In the genomic region with DNA sequence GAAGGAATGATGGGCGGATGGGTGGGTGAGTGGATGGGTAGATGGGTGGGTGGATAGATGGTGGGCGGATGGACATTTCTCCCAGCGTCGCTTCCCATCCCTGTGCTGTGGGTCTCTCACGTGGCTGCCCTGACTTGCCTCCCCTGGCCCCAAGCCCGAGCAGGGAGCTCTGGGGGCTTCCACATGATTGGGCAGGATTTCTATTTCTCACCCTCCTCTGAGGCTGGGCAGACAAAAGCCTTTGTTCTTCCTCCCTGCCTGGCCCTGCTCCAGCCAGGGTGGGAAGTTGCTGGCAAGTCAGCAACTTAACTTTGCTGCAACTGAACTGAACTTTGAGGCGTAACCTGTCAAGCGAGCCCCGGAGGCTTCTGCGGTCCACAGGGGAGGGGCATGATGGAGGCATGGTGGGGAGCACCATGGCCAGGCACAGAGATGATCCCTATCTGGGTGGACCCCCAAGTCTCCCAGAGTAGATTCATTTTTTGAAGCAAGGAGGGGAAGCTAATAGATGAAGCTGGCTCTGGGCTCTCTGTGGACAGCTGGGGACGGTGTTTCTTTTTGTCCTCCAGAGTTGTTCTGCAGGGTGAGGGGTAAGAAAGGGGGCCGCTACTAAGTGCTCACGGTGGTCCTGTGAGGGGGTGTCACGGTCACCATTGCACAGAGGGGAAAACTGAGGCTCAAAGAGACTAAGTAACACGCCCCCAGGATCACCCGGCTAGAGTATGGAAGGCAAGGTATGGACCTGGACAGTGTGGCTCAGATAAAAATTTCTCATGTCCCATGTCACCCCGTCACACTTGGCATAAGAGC, we compare ENCODE assay signal across 20 cellular contexts.
A peak's percentile ranks its signal among the peaks of the same experiment; 100 is the strongest.
DNase-seq lines count a peak whose midpoint lies in the region; ATAC-seq and TF ChIP-seq lines count a peak whose summit lies in the region.
"Had no signal": no experiment of that assay in that cellular context is flagged by ENCODE, and none has a peak within 500 bp of the region (broad histone marks: within the 10 kb centered on the region; RNA-seq: fewer than 3 reads in every experiment).

No MANE protein-coding gene starts in this region.

- H2BK15ac ChIP-seq in neuronal stem cell (ENCODE audit: low read length), result peak overlapping the region; percentile 49

- peak overlapping the region; percentile 74 for H2AFZ ChIP-seq in neuronal stem cell (ENCODE audit: low read length)

- H4K8ac ChIP-seq in neuronal stem cell (ENCODE audit: low read depth, low read length), result no peak overlapping the region

- no peak overlapping the region for H3K4me3 Mint-ChIP-seq in natural killer cell treated with Interleukin-12 subunit alpha and Interleukin-12 subunit beta and Interleukin-15 and Interleukin-18, amount 100 ng/mL, for 72 hours
- H3K4me3 Mint-ChIP-seq in natural killer cell, result no peak overlapping the region
- H3K4me3 Mint-ChIP-seq: CD4-positive, CD25-positive, alpha-beta regulatory T cell had no signal

- H3K9me3 ChIP-seq in neuronal stem cell (replicated peaks in 1 of 2; ENCODE audit: control insufficient read depth in 2 of 2, insufficient read depth in 1 of 2, low read depth in 1 of 2, low read length in 2 of 2) (no peaks in the 10 kb centered on the region), aorta (ENCODE audit: control insufficient read depth, low read length) (no peaks in the 10 kb centered on the region)
- H3K9me3 ChIP-seq: gastrocnemius medialis, psoas muscle, stomach had no signal

- TF ChIP-seq CTCF in natural killer cell (IDR thresholded peaks at IDR 0.05), result no peak

- no peak overlapping the region for H3K14ac ChIP-seq in neuronal stem cell (ENCODE audit: low read length)

- H3K18ac ChIP-seq in neuronal stem cell (ENCODE audit: low read length), result peak overlapping the region; percentile 90

- ATAC-seq in natural killer cell treated with Interleukin-12 subunit alpha and Interleukin-12 subunit beta and Interleukin-15 and Interleukin-18, amount 100 ng/mL, for 72 hours, result no peak
- no peak for ATAC-seq in natural killer cell
- ATAC-seq in aorta (ENCODE audit: low FRiP score), result no peak
- no peak for ATAC-seq in HG03108 (IDR thresholded peaks at IDR 0.05; ENCODE audit: unreplicated experiment)
- ATAC-seq: gastrocnemius medialis, HCT116, psoas muscle had no signal

- H3K23ac ChIP-seq in neuronal stem cell (ENCODE audit: low read depth, low read length, poor library complexity), result no peak overlapping the region

- H3K4me1 ChIP-seq in neuronal stem cell (ENCODE audit: control insufficient read depth in 2 of 2, insufficient read depth in 1 of 2, low read depth in 1 of 2, low read length in 2 of 2) (peaks cover 4 to 10% of the 10 kb centered on the region in 2 donors), aorta (ENCODE audit: control insufficient read depth in 1 of 2, insufficient read depth in 2 of 2, low read length in 2 of 2) (no peaks in the 10 kb centered on the region)

- no peak for DNase-seq in natural killer cell treated with Interleukin-12 subunit alpha and Interleukin-12 subunit beta and Interleukin-15 and Interleukin-18, amount 100 ng/mL, for 72 hours (ENCODE audit: low spot score)
- DNase-seq in natural killer cell, result no peak
- DNase-seq in dermis blood vessel endothelial cell, result peak; percentile 29
- no peak for DNase-seq in neuronal stem cell (ENCODE audit: low spot score)
- DNase-seq in aorta, result peak; percentile 57 to 66
- DNase-seq in NCI-H226, result no peak
- DNase-seq in activated naive CD4-positive, alpha-beta T cell (lab: John Stamatoyannopoulos, UW), result no peak
- DNase-seq: activated gamma-delta T cell treated with Interleukin-2 at 50 U/mL for 16 hours; anterior cingulate cortex; CD4-positive, CD25-positive, alpha-beta regulatory T cell; cortex of kidney; DMS79; gastrocnemius medialis; NCI-H187; NCI-H446 treated with DMSO at 0.1 percent for 48 hours; psoas muscle; stomach; T-helper 9 cell had no signal

- peaks cover 26 to 32% of the 10 kb centered on the region in 2 donors for H3K4me1 Mint-ChIP-seq in natural killer cell treated with Interleukin-12 subunit alpha and Interleukin-12 subunit beta and Interleukin-15 and Interleukin-18, amount 100 ng/mL, for 72 hours (ENCODE audit: low read depth in 2 of 2)
- H3K4me1 Mint-ChIP-seq in natural killer cell, result peaks cover 6 to 18% of the 10 kb centered on the region in 2 donors
- H3K4me1 Mint-ChIP-seq: CD4-positive, CD25-positive, alpha-beta regulatory T cell had no signal

- H3K27ac ChIP-seq in neuronal stem cell (replicated peaks; ENCODE audit: low read length), result peak overlapping the region; percentile 19
- H3K27ac ChIP-seq in aorta (ENCODE audit: low read depth in 1 of 2, low read length in 2 of 2), result no peak overlapping the region
- H3K27ac ChIP-seq: gastrocnemius medialis, psoas muscle had no signal

- peak overlapping the region; percentile 76 for H2AK5ac ChIP-seq in neuronal stem cell (ENCODE audit: low read depth, low read length)

- no peaks in the 10 kb centered on the region for H3K79me1 ChIP-seq in neuronal stem cell (ENCODE audit: low read depth, low read length)

- no peak overlapping the region for H4K91ac ChIP-seq in neuronal stem cell (ENCODE audit: low read depth, low read length, poor library complexity)

- H3K27me3 ChIP-seq in neuronal stem cell (ENCODE audit: control insufficient read depth in 3 of 3, insufficient read depth in 3 of 3, low read depth in 1 of 3, low read length in 3 of 3) (peaks cover 0 to 6% (median 0%) of the 10 kb centered on the region in 3 experiments), aorta (ENCODE audit: control insufficient read depth in 1 of 2, insufficient read depth in 2 of 2, low read length in 1 of 2) (no peaks in the 10 kb centered on the region)
- H3K27me3 ChIP-seq: gastrocnemius medialis, stomach had no signal

- no peak overlapping the region for H3K9ac ChIP-seq in neuronal stem cell (ENCODE audit: low read depth, low read length, poor library complexity)

- H3K27ac Mint-ChIP-seq in natural killer cell treated with Interleukin-12 subunit alpha and Interleukin-12 subunit beta and Interleukin-15 and Interleukin-18, amount 100 ng/mL, for 72 hours, result peak overlapping the region; percentile 21 to 29
- peak overlapping the region in 1 of 2 donors; percentile 0 for H3K27ac Mint-ChIP-seq in natural killer cell
- H3K27ac Mint-ChIP-seq: CD4-positive, CD25-positive, alpha-beta regulatory T cell had no signal

- intact Hi-C loops in natural killer cell (cut with micrococcal nuclease) (no loop called here), aorta (cut with DNase I) (no loop called here)

- WGBS in neuronal stem cell (ENCODE audit: extremely low coverage in 2 of 2, insufficient read length in 2 of 2, insufficient replicate concordance in 1 of 2), 2 donors, result 100% methylated on average over 1 of the region's 17 CpGs; no CpG with 5 or more reads in 1 of the 2 donors
- 83 to 85% methylated on average over 17 of the region's 17 CpGs for WGBS in aorta, 2 donors

- peak overlapping the region; percentile 62 for H2BK5ac ChIP-seq in neuronal stem cell (ENCODE audit: low read length)

- no peak overlapping the region for H3K4ac ChIP-seq in neuronal stem cell (ENCODE audit: low read length)

- peak overlapping the region; percentile 77 for H2BK120ac ChIP-seq in neuronal stem cell (ENCODE audit: low read depth, low read length)

- peaks cover 4% of the 10 kb centered on the region for H3K9me3 Mint-ChIP-seq in natural killer cell treated with Interleukin-12 subunit alpha and Interleukin-12 subunit beta and Interleukin-15 and Interleukin-18, amount 100 ng/mL, for 72 hours
- peaks cover 0 to 4% of the 10 kb centered on the region in 2 donors for H3K9me3 Mint-ChIP-seq in natural killer cell

- peaks cover 15 to 19% of the 10 kb centered on the region in 2 donors for H3K27me3 Mint-ChIP-seq in natural killer cell treated with Interleukin-12 subunit alpha and Interleukin-12 subunit beta and Interleukin-15 and Interleukin-18, amount 100 ng/mL, for 72 hours
- H3K27me3 Mint-ChIP-seq in natural killer cell (ENCODE audit: low read depth in 2 of 2), result peaks cover 24 to 39% of the 10 kb centered on the region in 2 donors

- H3K36me3 ChIP-seq in neuronal stem cell (replicated peaks in 1 of 2; ENCODE audit: control insufficient read depth in 2 of 2, insufficient read depth in 2 of 2, low read length in 2 of 2) (no peaks in the 10 kb centered on the region), aorta (ENCODE audit: control insufficient read depth in 1 of 2, insufficient read depth in 2 of 2, low read length in 1 of 2) (no peaks in the 10 kb centered on the region)
- H3K36me3 ChIP-seq: gastrocnemius medialis, stomach had no signal

- no peak overlapping the region for H2BK12ac ChIP-seq in neuronal stem cell (ENCODE audit: low read length)

- H3K4me3 ChIP-seq in neuronal stem cell (ENCODE audit: low read length in 2 of 2), result no peak overlapping the region
- H3K4me3 ChIP-seq in aorta (ENCODE audit: low read length in 2 of 2), result no peak overlapping the region
- H3K4me3 ChIP-seq: gastrocnemius medialis, psoas muscle, stomach had no signal

- no peak overlapping the region for H3K4me2 ChIP-seq in neuronal stem cell (ENCODE audit: insufficient read depth, low read length, poor library complexity, severe bottlenecking)

- H3K36me3 Mint-ChIP-seq in natural killer cell treated with Interleukin-12 subunit alpha and Interleukin-12 subunit beta and Interleukin-15 and Interleukin-18, amount 100 ng/mL, for 72 hours, result peaks cover 11% of the 10 kb centered on the region
- H3K36me3 Mint-ChIP-seq in natural killer cell, result no peaks in the 10 kb centered on the region
- H3K36me3 Mint-ChIP-seq: CD4-positive, CD25-positive, alpha-beta regulatory T cell had no signal

Comparison
In these comparisons a context has a peak if more than half of its experiments do, and no peak if none do; other contexts are left out.
1. DNase-seq: peak in dermis blood vessel endothelial cell (single experiment) and aorta (2 of 2); none in natural killer cell treated with Interleukin-12 subunit alpha and Interleukin-12 subunit beta and Interleukin-15 and Interleukin-18, amount 100 ng/mL, for 72 hours (single experiment), natural killer cell (single experiment), neuronal stem cell (single experiment), NCI-H226 (single experiment) and activated naive CD4-positive, alpha-beta T cell (0 of 4).